ENCODE assay signal across 8 cellular contexts in the genomic region with DNA sequence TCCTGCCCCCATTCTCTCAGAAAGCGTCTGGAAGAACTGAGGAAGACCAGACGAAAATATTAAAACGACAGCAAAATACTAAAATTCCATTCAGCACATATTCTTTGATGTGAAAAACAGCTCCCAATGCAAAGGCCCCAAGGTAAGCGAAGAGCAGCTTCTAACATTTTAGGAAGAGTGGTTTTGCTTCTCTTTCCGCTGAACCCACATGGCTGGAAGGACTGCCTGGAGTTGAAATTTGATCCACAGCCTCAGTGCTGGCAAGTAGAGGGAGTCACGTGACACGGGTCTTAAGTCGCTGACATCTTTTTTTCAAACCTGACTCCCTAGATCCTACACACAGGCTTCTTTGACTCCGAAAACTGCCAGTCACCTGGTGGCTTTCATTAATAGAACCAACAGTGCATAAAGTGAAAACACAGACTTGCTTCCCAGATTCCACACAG.
DNase-seq lines count a peak whose midpoint lies in the region; ATAC-seq and FAIRE-seq lines count a peak whose summit lies in the region.

A gene (minus strand): TSS at position 233 of the 446 bp plus-strand sequence. CDS start 221 bp downstream, at position 12.

- peak; percentile 86 for DNase-seq in NCI-H2227 treated with DMSO at 0.1 percent for 48 hours (lab: John Stamatoyannopoulos, UW)
- peak; percentile 96 for DNase-seq in astrocyte of the hippocampus (ENCODE audit: low read depth, low spot score)
- DNase-seq in hepatic stellate cell (ENCODE audit: low spot score), result peak; percentile 48
- DNase-seq in posterior cingulate gyrus, result peak in 8 of 10 donors; percentile 20 to 78 (median 40)

- ATAC-seq in HG02938 (IDR thresholded peaks at IDR 0.05; ENCODE audit: unreplicated experiment), result peak; percentile 62
- no peak for ATAC-seq in GM19351 (IDR thresholded peaks at IDR 0.05; ENCODE audit: unreplicated experiment)
- no peak for ATAC-seq in GM18873 (IDR thresholded peaks at IDR 0.05; ENCODE audit: low FRiP score, unreplicated experiment)

- peak; percentile 97 for FAIRE-seq in G401.6 (lab: Jason Lieb, UNC)

- intact Hi-C loops in posterior cingulate gyrus (cut with DNase I), result no loop called here

Comparison
In these comparisons a context has a peak if more than half of its experiments do, and no peak if none do; other contexts are left out.
1. DNase-seq: peak in every context shown above with its lines; median percentile 96 in astrocyte of the hippocampus; 86 in NCI-H2227 treated with DMSO at 0.1 percent for 48 hours; 48 in hepatic stellate cell; 40 in posterior cingulate gyrus.